Comparison of ENCODE assay signal across 14 cellular contexts in genomic region chr17:81083125-81083765, GRCh38. TPM values are rescaled to one million over a fixed set of nuclear protein-coding genes. Genes with fewer than 3 reads are reported as not detected.
DNase-seq lines count a peak whose midpoint lies in the region; ATAC-seq and TF ChIP-seq lines count a peak whose summit lies in the region.
"Had no signal": no experiment of that assay in that cellular context is flagged by ENCODE, and none has a peak within 500 bp of the region (broad histone marks: within the 10 kb centered on the region; RNA-seq: fewer than 3 reads in every experiment).

No MANE protein-coding gene starts in this region.

- H3K27ac ChIP-seq in hepatocyte (peak overlapping the region; percentile 69), prostate gland (peak overlapping the region; percentile 93 to 94)

- H3K27ac Mint-ChIP-seq in activated CD4-positive, alpha-beta T cell treated with anti-CD3 and anti-CD28 coated beads, Interleukin-2, amount 10 ng/mL, durations not matched to agents 24 days and 14 days, result no peak overlapping the region
- H3K27ac Mint-ChIP-seq in activated T-helper 17 cell treated with anti-CD3 and anti-CD28 coated beads, Interleukin-2, amount 50 U/mL, for 72 hours, result no peak overlapping the region

- H3K36me3 Mint-ChIP-seq in activated CD4-positive, alpha-beta T cell treated with anti-CD3 and anti-CD28 coated beads, Interleukin-2, amount 10 ng/mL, durations not matched to agents 24 days and 14 days (ENCODE audit: low read depth), result no peaks in the 10 kb centered on the region
- no peaks in the 10 kb centered on the region for H3K36me3 Mint-ChIP-seq in activated T-helper 17 cell treated with anti-CD3 and anti-CD28 coated beads, Interleukin-2, amount 50 U/mL, for 72 hours (ENCODE audit: low read depth)

- 60% methylated on average over 22 of the region's 27 CpGs for WGBS in hepatocyte (ENCODE audit: low lambda C conversion rate, missing lambda C conversion rate)
- WGBS in prostate gland, result 31% methylated on average over 25 of the region's 27 CpGs

- no peak overlapping the region for H3K4me3 Mint-ChIP-seq in activated CD4-positive, alpha-beta T cell treated with anti-CD3 and anti-CD28 coated beads, Interleukin-2, amount 10 ng/mL, durations not matched to agents 24 days and 14 days
- H3K4me3 Mint-ChIP-seq in activated T-helper 17 cell treated with anti-CD3 and anti-CD28 coated beads, Interleukin-2, amount 50 U/mL, for 72 hours, result no peak overlapping the region

- intact Hi-C loops in Right ventricle myocardium superior (cut with DNase I) (no loop called here), Right ventricle myocardium inferior (cut with DNase I) (loop anchor here (2.0 kb wide), 1 partner anchor 48 kb away; the partner anchor contains the start of gene BAIAP2), prostate gland (cut with DNase I) (no loop called here)
- intact Hi-C loops in activated CD4-positive, alpha-beta T cell treated with anti-CD3 and anti-CD28 coated beads, Interleukin-2, amount 10 ng/mL, durations not matched to agents 24 days and 14 days (cut with micrococcal nuclease), result no loop called here

- H4K20me1 ChIP-seq in hepatocyte (ENCODE audit: insufficient read depth, poor library complexity, severe bottlenecking), result no peaks in the 10 kb centered on the region

- H3K36me3 ChIP-seq in hepatocyte (replicated peaks; ENCODE audit: insufficient read depth, low read depth), result no peaks in the 10 kb centered on the region
- H3K36me3 ChIP-seq in prostate gland, result peaks cover 0 to 12% of the 10 kb centered on the region in 2 donors

- H3K27me3 ChIP-seq in hepatocyte (no peaks in the 10 kb centered on the region), prostate gland (replicated peaks; ENCODE audit: insufficient read depth) (no peaks in the 10 kb centered on the region)
- H3K27me3 ChIP-seq: MG63 had no signal

- ATAC-seq in Right ventricle myocardium superior (ENCODE audit: poor library complexity) (peak; percentile 2), Right ventricle myocardium inferior (no peak)
- ATAC-seq in activated T-helper 17 cell treated with anti-CD3 and anti-CD28 coated beads, Interleukin-2, amount 50 U/mL, for 72 hours (replicated peaks), result no peak
- ATAC-seq: left colon had no signal

- no peaks in the 10 kb centered on the region for H3K79me2 ChIP-seq in hepatocyte

- TF ChIP-seq POLR2A in prostate gland (IDR thresholded peaks at IDR 0.05), result no peak

- no peaks in the 10 kb centered on the region for H3K9me3 Mint-ChIP-seq in activated CD4-positive, alpha-beta T cell treated with anti-CD3 and anti-CD28 coated beads, Interleukin-2, amount 10 ng/mL, durations not matched to agents 24 days and 14 days
- H3K9me3 Mint-ChIP-seq in activated T-helper 17 cell treated with anti-CD3 and anti-CD28 coated beads, Interleukin-2, amount 50 U/mL, for 72 hours, result no peaks in the 10 kb centered on the region

- H3K4me1 Mint-ChIP-seq in activated CD4-positive, alpha-beta T cell treated with anti-CD3 and anti-CD28 coated beads, Interleukin-2, amount 10 ng/mL, durations not matched to agents 24 days and 14 days, result no peaks in the 10 kb centered on the region
- no peaks in the 10 kb centered on the region for H3K4me1 Mint-ChIP-seq in activated T-helper 17 cell treated with anti-CD3 and anti-CD28 coated beads, Interleukin-2, amount 50 U/mL, for 72 hours

- H3K9me3 ChIP-seq in hepatocyte (ENCODE audit: low read depth) (no peaks in the 10 kb centered on the region), prostate gland (no peaks in the 10 kb centered on the region)
- H3K9me3 ChIP-seq: MG63 had no signal

- no peak for TF ChIP-seq CTCF in hepatocyte (IDR thresholded peaks at IDR 0.05; ENCODE audit: poor library complexity)
- TF ChIP-seq CTCF in prostate gland (IDR thresholded peaks at IDR 0.05), result no peak

- no peak overlapping the region for H2AFZ ChIP-seq in hepatocyte

- H3K9me2 ChIP-seq in hepatocyte (replicated peaks; ENCODE audit: insufficient read depth), result no peaks in the 10 kb centered on the region

- DNase-seq in Right ventricle myocardium superior, result peak; percentile 63
- DNase-seq in Right ventricle myocardium inferior (ENCODE audit: missing footprints), result no peak
- peak; percentile 74 for DNase-seq in hepatocyte (ENCODE audit: low spot score)
- DNase-seq in prostate gland (ENCODE audit: low spot score), result peak; percentile 85
- no peak for DNase-seq in NK-92 (lab: John Stamatoyannopoulos, UW; ENCODE audit: unreplicated experiment)
- DNase-seq in stimulated activated CD4-positive, alpha-beta T cell treated with anti-CD3 and anti-CD28 coated beads, Interleukin-12 subunit alpha, Interleukin-12 subunit beta, amount 100 ng/mL, for 4 hours, result no peak
- no peak for DNase-seq in activated CD4-positive, alpha-beta T cell treated with anti-CD3 and anti-CD28 coated beads, Interleukin-2, amount 10 ng/mL, durations not matched to agents 24 days and 14 days
- DNase-seq: ACHN; activated naive CD4-positive, alpha-beta T cell treated with anti-CD3 and anti-CD28 coated beads, Interleukin-2, amount 50 U/mL, for 16 hours; left colon; MG63; NCI-H345; T1000 had no signal

- no peak overlapping the region for H3K4me2 ChIP-seq in hepatocyte

- no peaks in the 10 kb centered on the region for H3K27me3 Mint-ChIP-seq in activated CD4-positive, alpha-beta T cell treated with anti-CD3 and anti-CD28 coated beads, Interleukin-2, amount 10 ng/mL, durations not matched to agents 24 days and 14 days
- no peaks in the 10 kb centered on the region for H3K27me3 Mint-ChIP-seq in activated T-helper 17 cell treated with anti-CD3 and anti-CD28 coated beads, Interleukin-2, amount 50 U/mL, for 72 hours

- H3K4me1 ChIP-seq in hepatocyte (ENCODE audit: insufficient read depth) (peaks cover 6% of the 10 kb centered on the region), prostate gland (replicated peaks) (peaks cover 55% of the 10 kb centered on the region)

- H3K4me3 ChIP-seq in hepatocyte (no peak overlapping the region), prostate gland (no peak overlapping the region)
- H3K4me3 ChIP-seq: MG63 had no signal

RNA-seq across cellular contexts. Expression of gene BAIAP2, which starts 48.3 kb away (rescaled TPM):
- 34.7 TPM for total RNA-seq in Right ventricle myocardium superior
- total RNA-seq in Right ventricle myocardium inferior, result 32.1 TPM
- 15.8 and 27.1 TPM in 2 replicates for total RNA-seq in hepatocyte
- 49.7 and 60.0 TPM in 2 replicates for polyA plus RNA-seq in hepatocyte
- 100 to 1,000 TPM; 125 to 148 TPM for total RNA-seq in prostate gland
- 4.4 and 5.5 TPM in 2 replicates for total RNA-seq in activated CD4-positive, alpha-beta T cell treated with anti-CD3 and anti-CD28 coated beads, Interleukin-2, amount 10 ng/mL, durations not matched to agents 24 days and 14 days
- total RNA-seq in activated T-helper 17 cell treated with anti-CD3 and anti-CD28 coated beads, Interleukin-2, amount 50 U/mL, for 72 hours, result 1 to 10 TPM; 4.6 to 4.8 TPM

Comparison
In these comparisons a context has a peak if more than half of its experiments do, and no peak if none do; other contexts are left out.
1. DNase-seq: peak in Right ventricle myocardium superior (single experiment), hepatocyte (single experiment) and prostate gland (single experiment); none in Right ventricle myocardium inferior (single experiment), NK-92 (single experiment), stimulated activated CD4-positive, alpha-beta T cell treated with anti-CD3 and anti-CD28 coated beads, Interleukin-12 subunit alpha, Interleukin-12 subunit beta, amount 100 ng/mL, for 4 hours (single experiment) and activated CD4-positive, alpha-beta T cell treated with anti-CD3 and anti-CD28 coated beads, Interleukin-2, amount 10 ng/mL, durations not matched to agents 24 days and 14 days (single experiment).